ENCODE assay signal across 32 cellular contexts in genomic region chr5:59433174-59433573, GRCh38.
"Had no signal": no experiment of that assay in that cellular context is flagged by ENCODE, and none has a peak within 500 bp of the region (broad histone marks: within the 10 kb centered on the region; RNA-seq: fewer than 3 reads in every experiment).

No MANE protein-coding gene starts in this region.

- H2AFZ ChIP-seq: parathyroid adenoma had no signal

- H3K4me2 ChIP-seq: smooth muscle cell had no signal

- H3K27me3 ChIP-seq: ovary, spleen, suprapubic skin, testis, tibial artery, transverse colon, upper lobe of right lung, uterus had no signal

- H3K4me1 Mint-ChIP-seq: naive thymus-derived CD4-positive, alpha-beta T cell; natural killer cell; nephron progenitor cell; neural crest cell; stimulated activated memory B cell treated with anti-CD40 and anti-IgM and Interleukin-4, amounts not matched to agents 10 μg/mL and 1 μg/mL and 100 μg/mL, for 72 hours; stimulated activated naive CD8-positive, alpha-beta T cell treated with anti-CD3 and anti-CD28 coated beads, Interleukin-15, amount 100 ng/mL, for 72 hours had no signal

- H3K9ac ChIP-seq: parathyroid adenoma had no signal

- H3K79me2 ChIP-seq: parathyroid adenoma had no signal

- DNase-seq: naive thymus-derived CD4-positive, alpha-beta T cell; natural killer cell; nephron progenitor cell; occipital lobe; ovary; posterior cingulate gyrus; psoas muscle; right cardiac atrium; spleen; stimulated activated CD4-positive, alpha-beta T cell treated with anti-CD3 and anti-CD28 coated beads, Interleukin-12 subunit alpha, Interleukin-12 subunit beta, amount 100 ng/mL, for 4 hours; stimulated activated CD4-positive, alpha-beta T cell treated with anti-CD3 and anti-CD28 coated beads, Interleukin-1b, Interleukin-23, amount 100 ng/mL, for 48 hours; stimulated activated CD4-positive, alpha-beta T cell treated with anti-CD3 and anti-CD28 coated beads, Interleukin-4, amount 100 ng/mL, for 1 hour; stimulated activated CD4-positive, alpha-beta T cell treated with anti-CD3 and anti-CD28 coated beads, Interleukin-4, amount 100 ng/mL, for 4 hours; stimulated activated CD8-positive, alpha-beta memory T cell treated with anti-CD3 and anti-CD28 coated beads, Interleukin-4, amount 100 ng/mL, for 48 hours; stimulated activated naive CD4-positive, alpha-beta T cell; stimulated activated naive CD8-positive, alpha-beta T cell treated with anti-CD3 and anti-CD28 coated beads, Interleukin-15, amount 100 ng/mL, for 72 hours; stimulated activated naive CD8-positive, alpha-beta T cell treated with anti-CD3 and anti-CD28 coated beads, Interleukin-15, Interleukin-2, amounts not matched to agents 100 U/mL and 50 U/mL, for 24 hours; substantia nigra; testis; tibial artery; transverse colon; upper lobe of right lung; uterus had no signal

- H3K27ac Mint-ChIP-seq: naive thymus-derived CD4-positive, alpha-beta T cell; natural killer cell; nephron progenitor cell; progenitor cell of endocrine pancreas; stimulated activated memory B cell treated with anti-CD40 and anti-IgM and Interleukin-4, amounts not matched to agents 10 μg/mL and 1 μg/mL and 100 μg/mL, for 72 hours; stimulated activated naive CD8-positive, alpha-beta T cell treated with anti-CD3 and anti-CD28 coated beads, Interleukin-15, amount 100 ng/mL, for 72 hours; type B pancreatic cell had no signal

- H3K36me3 ChIP-seq: ovary, spleen, suprapubic skin, tibial artery, transverse colon, upper lobe of right lung, uterus had no signal

- H3K4me1 ChIP-seq: parathyroid adenoma, psoas muscle, spleen, suprapubic skin, testis, tibial artery, transverse colon, upper lobe of right lung, uterus had no signal

- H3K27me3 Mint-ChIP-seq: progenitor cell of endocrine pancreas, type B pancreatic cell had no signal

- H3K4me3 Mint-ChIP-seq: naive thymus-derived CD4-positive, alpha-beta T cell; natural killer cell; nephron progenitor cell; neural crest cell; stimulated activated memory B cell treated with anti-CD40 and anti-IgM and Interleukin-4, amounts not matched to agents 10 μg/mL and 1 μg/mL and 100 μg/mL, for 72 hours; stimulated activated naive CD8-positive, alpha-beta T cell treated with anti-CD3 and anti-CD28 coated beads, Interleukin-15, amount 100 ng/mL, for 72 hours; type B pancreatic cell had no signal

- H3K36me3 Mint-ChIP-seq: naive thymus-derived CD4-positive, alpha-beta T cell; natural killer cell; stimulated activated memory B cell treated with anti-CD40 and anti-IgM and Interleukin-4, amounts not matched to agents 10 μg/mL and 1 μg/mL and 100 μg/mL, for 72 hours; type B pancreatic cell had no signal

- H3K9me3 Mint-ChIP-seq: naive thymus-derived CD4-positive, alpha-beta T cell; natural killer cell; nephron progenitor cell; neural crest cell; stimulated activated memory B cell treated with anti-CD40 and anti-IgM and Interleukin-4, amounts not matched to agents 10 μg/mL and 1 μg/mL and 100 μg/mL, for 72 hours; stimulated activated naive CD8-positive, alpha-beta T cell treated with anti-CD3 and anti-CD28 coated beads, Interleukin-15, amount 100 ng/mL, for 72 hours; type B pancreatic cell had no signal

- ATAC-seq: naive thymus-derived CD4-positive, alpha-beta T cell; natural killer cell; psoas muscle; right cardiac atrium; sciatic nerve; stimulated activated memory B cell treated with anti-CD40 and anti-IgM and Interleukin-4, amounts not matched to agents 10 μg/mL and 1 μg/mL and 100 μg/mL, for 72 hours; stimulated activated naive CD8-positive, alpha-beta T cell treated with anti-CD3 and anti-CD28 coated beads, Interleukin-15, amount 100 ng/mL, for 72 hours; stimulated activated naive CD8-positive, alpha-beta T cell treated with anti-CD3 and anti-CD28 coated beads, Interleukin-15, Interleukin-2, amounts not matched to agents 100 U/mL and 50 U/mL, for 24 hours; upper lobe of right lung had no signal

- H3K4me3 ChIP-seq: ovary, psoas muscle, skin epidermis, smooth muscle cell, spleen, suprapubic skin, testis, tibial artery, transverse colon, upper lobe of right lung, uterus had no signal

- H3K27ac ChIP-seq: ovary, parathyroid adenoma, psoas muscle, skin epidermis, spleen, suprapubic skin, testis, tibial artery, transverse colon, upper lobe of right lung, uterus had no signal

- H3K9me3 ChIP-seq: ovary, psoas muscle, spleen, suprapubic skin, testis, tibial artery, transverse colon, upper lobe of right lung, uterus had no signal
